8 cellular contexts compared by ENCODE assay signal in genomic region chr4:169620846-169621228, GRCh38. TPM values are rescaled to one million over a fixed set of nuclear protein-coding genes. Genes with fewer than 3 reads are reported as not detected.
A peak's percentile ranks its signal among the peaks of the same experiment; 100 is the strongest.
DNase-seq lines count a peak whose midpoint lies in the region; ATAC-seq and TF ChIP-seq lines count a peak whose summit lies in the region.

No MANE protein-coding gene starts in this region.

- no peaks in the 10 kb centered on the region for H3K36me3 ChIP-seq in effector memory CD4-positive, alpha-beta T cell (ENCODE audit: control insufficient read depth, insufficient read depth, low read length)
- H3K36me3 ChIP-seq in mucosa of descending colon (ENCODE audit: low read depth): peaks cover 3% of the 10 kb centered on the region

- H3K4me1 ChIP-seq in effector memory CD4-positive, alpha-beta T cell (ENCODE audit: control insufficient read depth, insufficient read depth, low read length, poor library complexity, severe bottlenecking): peaks cover 24% of the 10 kb centered on the region
- H3K4me1 ChIP-seq in mucosa of descending colon (ENCODE audit: low read depth): peaks cover 26% of the 10 kb centered on the region

- intact Hi-C loops in mucosa of descending colon (cut with DNase I, micrococcal nuclease): loop anchor here in 1 of 2 donors (5.0 kb wide), 1 partner anchor 36 kb away; no protein-coding TSS in a partner anchor

- peak overlapping the region; percentile 86 for H3K4me3 ChIP-seq in effector memory CD4-positive, alpha-beta T cell (ENCODE audit: insufficient read depth, low read depth, low read length, poor library complexity, severe bottlenecking)
- H3K4me3 ChIP-seq in mucosa of descending colon: peak overlapping the region; percentile 54

- no peaks in the 10 kb centered on the region for H3K9me3 ChIP-seq in effector memory CD4-positive, alpha-beta T cell (ENCODE audit: control insufficient read depth, low read length)
- H3K9me3 ChIP-seq in mucosa of descending colon: no peaks in the 10 kb centered on the region

- peak overlapping the region; percentile 95 for H3K27ac ChIP-seq in effector memory CD4-positive, alpha-beta T cell (ENCODE audit: insufficient read depth, low read length, poor library complexity, severe bottlenecking)

- DNase-seq in activated CD8-positive, alpha-beta memory T cell treated with anti-CD3 and anti-CD28 coated beads for 24 hours: peak; percentile 66
- no peak for DNase-seq in activated CD8-positive, alpha-beta memory T cell treated with anti-CD3 and anti-CD28 coated beads, Interleukin-2, amount 50 U/mL, for 4 hours
- DNase-seq in SW480 (ENCODE audit: low spot score) (peak; percentile 28), mucosa of descending colon (peak in 1 of 3 donors; percentile 60), AG08396 (ENCODE audit: low spot score) (no peak), mucosa of gallbladder (ENCODE audit: low spot score) (no peak)
- DNase-seq in effector memory CD4-positive, alpha-beta T cell: peak in 1 of 3 donors; percentile 8
- DNase-seq in effector CD8-positive, alpha-beta T cell (lab: John Stamatoyannopoulos, UW): no peak

- no peaks in the 10 kb centered on the region for H3K27me3 ChIP-seq in effector memory CD4-positive, alpha-beta T cell (replicated peaks; ENCODE audit: control insufficient read depth, insufficient read depth, low read length, poor library complexity, severe bottlenecking)

- peak; percentile 1 for ATAC-seq in mucosa of descending colon

- TF ChIP-seq CTCF in mucosa of descending colon (IDR thresholded peaks at IDR 0.05): no peak

RNA-seq across cellular contexts. Expression of gene CLCN3, which starts 0.5 kb away (rescaled TPM):
- total RNA-seq in mucosa of descending colon: 100 to 1,000 TPM in 2 of 3 donors, 10 to 100 TPM in 1; 68.2 to 127 (median 125) TPM
- 95.8 TPM for total RNA-seq in mucosa of gallbladder

RNA-seq across cellular contexts. Expression of gene NEK1, which starts 8.5 kb away (rescaled TPM):
- total RNA-seq in mucosa of descending colon: 10 to 100 TPM in 2 of 3 donors, 1 to 10 TPM in 1; 8.2 to 16.6 (median 10.8) TPM
- total RNA-seq in mucosa of gallbladder: 13.8 TPM

Comparison
In these comparisons a context has a peak if more than half of its experiments do, and no peak if none do; other contexts are left out.
1. DNase-seq: peak in activated CD8-positive, alpha-beta memory T cell treated with anti-CD3 and anti-CD28 coated beads for 24 hours (single experiment) and SW480 (single experiment); none in activated CD8-positive, alpha-beta memory T cell treated with anti-CD3 and anti-CD28 coated beads, Interleukin-2, amount 50 U/mL, for 4 hours (single experiment), effector CD8-positive, alpha-beta T cell (single experiment), AG08396 (single experiment) and mucosa of gallbladder (single experiment).